15 cellular contexts compared by ENCODE assay signal in the genomic region with DNA sequence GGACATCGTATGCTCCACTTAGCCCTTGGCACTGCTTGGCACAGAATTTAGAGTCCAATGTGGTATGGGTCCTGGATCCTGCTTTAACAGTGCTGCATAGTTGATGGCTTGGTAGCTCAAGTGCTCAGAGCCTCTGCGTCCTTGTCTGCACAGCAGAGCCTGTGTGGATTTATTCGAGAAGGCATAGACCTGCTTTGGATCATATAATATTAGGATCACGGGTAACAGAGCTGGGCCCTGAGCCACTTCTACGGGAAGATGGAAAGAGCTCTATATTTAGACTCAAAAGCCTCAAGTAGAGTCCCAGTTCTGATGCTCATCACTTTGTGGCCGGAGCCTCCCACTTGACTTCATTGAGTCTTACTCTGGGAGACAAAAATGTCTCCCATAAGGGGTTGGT.
"Had no signal": no experiment of that assay in that cellular context is flagged by ENCODE, and none has a peak within 500 bp of the region (broad histone marks: within the 10 kb centered on the region; RNA-seq: fewer than 3 reads in every experiment).

No MANE protein-coding gene starts in this region.

- H3K27ac Mint-ChIP-seq: activated CD8-positive, alpha-beta memory T cell treated with anti-CD3 and anti-CD28 coated beads, Interleukin-2, amount 10 ng/mL, durations not matched to agents 7 days and 5 days; T-helper 17 cell had no signal

- H3K4me3 Mint-ChIP-seq: activated CD8-positive, alpha-beta memory T cell treated with anti-CD3 and anti-CD28 coated beads, Interleukin-2, amount 10 ng/mL, durations not matched to agents 7 days and 5 days; activated naive CD8-positive, alpha-beta T cell treated with anti-CD3 and anti-CD28 coated beads, Interleukin-2, amount 10 ng/mL, durations not matched to agents 7 days and 5 days; dendritic cell treated with granulocyte-macrophage colony-stimulating factor and Interleukin-4, amounts not matched to agents 40 ng/mL and 50 ng/mL, for 4 days; T-helper 17 cell had no signal

- DNase-seq: activated CD4-positive, alpha-beta T cell treated with anti-CD3 and anti-CD28 coated beads for 4 hours; activated CD8-positive, alpha-beta memory T cell treated with anti-CD3 and anti-CD28 coated beads, Interleukin-2, amount 10 ng/mL, durations not matched to agents 7 days and 5 days; activated effector memory CD4-positive, alpha-beta T cell treated with anti-CD3 and anti-CD28 coated beads, Interleukin-2, amount 50 U/mL, for 16 hours; activated naive CD8-positive, alpha-beta T cell treated with anti-CD3 and anti-CD28 coated beads, Interleukin-2, amount 10 ng/mL, durations not matched to agents 7 days and 5 days; brain microvascular endothelial cell; effector memory CD8-positive, alpha-beta T cell; gastrocnemius medialis; mammary epithelial cell; mucosa of descending colon; naive thymus-derived CD4-positive, alpha-beta T cell; stimulated activated naive CD4-positive, alpha-beta T cell; T-helper 17 cell; tibial artery; uterus had no signal

- H3K27me3 Mint-ChIP-seq: activated CD8-positive, alpha-beta memory T cell treated with anti-CD3 and anti-CD28 coated beads, Interleukin-2, amount 10 ng/mL, durations not matched to agents 7 days and 5 days; activated naive CD8-positive, alpha-beta T cell treated with anti-CD3 and anti-CD28 coated beads, Interleukin-2, amount 10 ng/mL, durations not matched to agents 7 days and 5 days; dendritic cell treated with granulocyte-macrophage colony-stimulating factor and Interleukin-4, amounts not matched to agents 40 ng/mL and 50 ng/mL, for 4 days; effector memory CD8-positive, alpha-beta T cell; naive thymus-derived CD4-positive, alpha-beta T cell; T-helper 17 cell had no signal

- H3K9me3 Mint-ChIP-seq: activated naive CD8-positive, alpha-beta T cell treated with anti-CD3 and anti-CD28 coated beads, Interleukin-2, amount 10 ng/mL, durations not matched to agents 7 days and 5 days; dendritic cell treated with granulocyte-macrophage colony-stimulating factor and Interleukin-4, amounts not matched to agents 40 ng/mL and 50 ng/mL, for 4 days; effector memory CD8-positive, alpha-beta T cell; naive thymus-derived CD4-positive, alpha-beta T cell had no signal

- ATAC-seq: activated CD8-positive, alpha-beta memory T cell treated with anti-CD3 and anti-CD28 coated beads, Interleukin-2, amount 10 ng/mL, durations not matched to agents 7 days and 5 days; effector memory CD8-positive, alpha-beta T cell; mucosa of descending colon; naive thymus-derived CD4-positive, alpha-beta T cell; T-helper 17 cell had no signal
